In the genomic region with DNA sequence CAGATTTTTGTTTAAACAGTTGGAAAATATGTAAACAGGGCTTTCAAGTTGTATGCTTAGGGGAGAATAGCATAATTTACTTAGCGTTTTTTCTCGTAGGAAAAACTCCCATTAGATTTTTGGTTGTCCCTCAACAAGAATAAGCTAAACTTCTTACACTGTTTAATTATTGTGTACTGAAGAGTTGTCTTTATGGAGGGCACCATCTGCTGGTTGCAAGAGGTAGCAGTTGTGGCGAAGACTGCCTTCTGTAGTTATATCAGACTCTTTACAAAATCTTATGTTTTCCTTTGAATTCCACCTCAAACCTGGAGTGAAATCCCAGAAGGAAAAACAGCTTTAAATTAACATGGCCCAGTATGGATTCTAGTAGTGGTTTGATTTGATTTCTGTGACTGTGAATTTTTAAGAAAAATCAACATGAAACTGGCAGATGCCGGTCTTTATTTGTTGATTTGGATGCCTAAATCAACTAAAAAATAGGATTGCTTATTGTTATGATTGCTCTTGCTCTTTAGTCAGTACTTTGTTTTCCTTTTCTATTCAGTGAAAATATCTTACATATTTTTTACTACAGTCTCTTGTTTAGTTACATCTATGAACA, we compare ENCODE assay signal across 8 cellular contexts. TPM values are rescaled to one million over a fixed set of nuclear protein-coding genes. Genes with fewer than 3 reads are reported as not detected.
DNase-seq lines count a peak whose midpoint lies in the region; ATAC-seq and TF ChIP-seq lines count a peak whose summit lies in the region.

No MANE protein-coding gene starts in this region.

- no peaks in the 10 kb centered on the region for H3K27me3 ChIP-seq in BE2C
- no peaks in the 10 kb centered on the region for H3K27me3 ChIP-seq in breast epithelium

- H3K4me1 ChIP-seq in BE2C (peaks cover 8% of the 10 kb centered on the region), breast epithelium (peaks cover 0 to 3% of the 10 kb centered on the region in 2 donors)

- TF ChIP-seq POLR2A in breast epithelium (IDR thresholded peaks at IDR 0.05) = no peak

- intact Hi-C loops in breast epithelium (cut with DNase I; ENCODE audit: low total_unique reads) = no loop called here

- no peaks in the 10 kb centered on the region for H3K9me3 ChIP-seq in BE2C
- H3K9me3 ChIP-seq in breast epithelium = no peaks in the 10 kb centered on the region

- H3K4me3 ChIP-seq in BE2C (ENCODE audit: low read depth, low read length) (no peak overlapping the region), breast epithelium (no peak overlapping the region)

- ATAC-seq in GM18909 (IDR thresholded peaks at IDR 0.05; ENCODE audit: poor library complexity, unreplicated experiment) (peak; percentile 81), HG03139 (IDR thresholded peaks at IDR 0.05; ENCODE audit: unreplicated experiment) (no peak)

- peak; percentile 94 for TF ChIP-seq CTCF in BE2C (IDR thresholded peaks at IDR 0.05; ENCODE audit: low read depth, low read length)
- TF ChIP-seq CTCF in LNCAP (IDR thresholded peaks at IDR 0.05) = peak; percentile 77
- peak in 2 of 3 donors; percentile 59 to 70 for TF ChIP-seq CTCF in breast epithelium (IDR thresholded peaks at IDR 0.05)

- H3K36me3 ChIP-seq in BE2C (no peaks in the 10 kb centered on the region), breast epithelium (no peaks in the 10 kb centered on the region)

- H3K27ac ChIP-seq in breast epithelium = no peak overlapping the region

- DNase-seq in BE2C (peak; percentile 54), T follicular helper cell (ENCODE audit: low read depth) (peak; percentile 31), breast epithelium (ENCODE audit: low spot score in 2 of 2) (peak in 1 of 2 donors; percentile 32), islet precursor cell (peak; percentile 52)
- peak; percentile 18 to 30 for DNase-seq in stimulated activated CD4-positive, alpha-beta T cell treated with anti-CD3 and anti-CD28 coated beads, Interleukin-2, amount 100 ng/mL, for 48 hours

RNA-seq across cellular contexts. Expression of a gene that starts 53.4 kb away (rescaled TPM):
- polyA plus RNA-seq in BE2C (2012; ENCODE audit: insufficient read depth, insufficient read length, low read depth) = 9.2 TPM
- total RNA-seq in breast epithelium = 10 to 100 TPM; 35.0 to 71.7 (median 66.2) TPM
